In genomic region chr3:51966016-51966415, GRCh38 we compare ENCODE assay signal across 11 cellular contexts. TPM values are rescaled to one million over a fixed set of nuclear protein-coding genes. Genes with fewer than 3 reads are reported as not detected.
DNase-seq lines count a peak whose midpoint lies in the region; ATAC-seq and TF ChIP-seq lines count a peak whose summit lies in the region.
"Had no signal": no experiment of that assay in that cellular context is flagged by ENCODE, and none has a peak within 500 bp of the region (broad histone marks: within the 10 kb centered on the region; RNA-seq: fewer than 3 reads in every experiment).

No MANE protein-coding gene starts in this region.

- DNase-seq in SK-N-SH = no peak
- no peak for DNase-seq in dermis blood vessel endothelial cell
- DNase-seq in NCI-H345 treated with DMSO at 0.1 percent for 48 hours (lab: John Stamatoyannopoulos, UW; ENCODE audit: unreplicated experiment) = no peak
- DNase-seq: amniotic stem cell; NCI-H1694 treated with DMSO at 0.1 percent for 48 hours; stimulated activated CD4-positive, alpha-beta T cell treated with anti-CD3 and anti-CD28 coated beads, Interleukin-2, amount 100 ng/mL, for 48 hours had no signal

- H3K27me3 Mint-ChIP-seq in activated naive CD8-positive, alpha-beta T cell = no peaks in the 10 kb centered on the region

- peaks cover 12% of the 10 kb centered on the region for H3F3A ChIP-seq in SK-N-SH (replicated peaks; ENCODE audit: insufficient read depth)

- H3K4me1 ChIP-seq in SK-N-SH (ENCODE audit: control insufficient read depth in 1 of 2, insufficient read depth in 2 of 2, low read depth in 1 of 2, low read length in 1 of 2) (peaks cover 4 to 61% of the 10 kb centered on the region in 2 experiments; a peak in 2 of 4 replicates), skeletal muscle tissue (ENCODE audit: control insufficient read depth in 3 of 3, insufficient read depth in 3 of 3, low read length in 3 of 3) (peaks cover 74 to 90% (median 87%) of the 10 kb centered on the region in 3 donors)

- TF ChIP-seq EP300 in SK-N-SH (IDR thresholded peaks at IDR 0.05; ENCODE audit: borderline replicate concordance in 1 of 2, low read depth in 1 of 2, low read length in 1 of 2) = no peak

- WGBS in SK-N-SH (ENCODE audit: low lambda C conversion rate) = 93% methylated on average over 2 of the region's 2 CpGs

- peak overlapping the region in 1 of 2 experiments; percentile 74; a peak in 1 of 4 replicates for H3K27ac ChIP-seq in SK-N-SH (ENCODE audit: low read depth in 2 of 2, low read length in 1 of 2)
- H3K27ac ChIP-seq in skeletal muscle tissue (ENCODE audit: low read depth, low read length) = peak overlapping the region; percentile 80

- ATAC-seq in SK-N-SH treated with all-trans-retinoic acid at 6 μM for 48 hours (no peak), HG02588 (IDR thresholded peaks at IDR 0.05; ENCODE audit: unreplicated experiment) (no peak)

- TF ChIP-seq CTCF in SK-N-SH (IDR thresholded peaks at IDR 0.05) = no peak

- H3K9me3 ChIP-seq in SK-N-SH (no peaks in the 10 kb centered on the region), iPS-18c (ENCODE audit: control insufficient read depth, insufficient read depth, low read length) (no peaks in the 10 kb centered on the region), skeletal muscle tissue (ENCODE audit: control insufficient read depth in 3 of 3, low read length in 3 of 3) (no peaks in the 10 kb centered on the region)

- H4K20me1 ChIP-seq in SK-N-SH (ENCODE audit: insufficient read depth) = 0 out of 2 replicates have a peak, but pooled peaks cover 4% of the 10 kb centered on the region

- no peak for TF ChIP-seq RAD21 in SK-N-SH (IDR thresholded peaks at IDR 0.05; ENCODE audit: low read length)

- H3K4me1 Mint-ChIP-seq in activated naive CD8-positive, alpha-beta T cell (ENCODE audit: low read depth) = peaks cover 16% of the 10 kb centered on the region

- peaks cover 39% of the 10 kb centered on the region for H3K79me2 ChIP-seq in SK-N-SH (ENCODE audit: insufficient read depth)

- H3K27ac Mint-ChIP-seq in activated naive CD8-positive, alpha-beta T cell = no peak overlapping the region

- no peaks in the 10 kb centered on the region for H3K9me3 Mint-ChIP-seq in activated naive CD8-positive, alpha-beta T cell (ENCODE audit: low read depth)

- peak overlapping the region; percentile 52 for H3K4me3 Mint-ChIP-seq in activated naive CD8-positive, alpha-beta T cell

- peaks cover 0 to 5% of the 10 kb centered on the region in 2 experiments for H3K36me3 ChIP-seq in SK-N-SH (replicated peaks in 1 of 2; ENCODE audit: control insufficient read depth in 1 of 2, insufficient read depth in 2 of 2, low read length in 1 of 2)
- H3K36me3 ChIP-seq in skeletal muscle tissue (ENCODE audit: control insufficient read depth in 3 of 3, insufficient read depth in 3 of 3, low read length in 3 of 3) = peaks cover 1 to 3% (median 2%) of the 10 kb centered on the region in 3 donors

- H3K4me3 ChIP-seq in SK-N-SH (ENCODE audit: low read depth in 2 of 2, low read length in 1 of 2) = peak overlapping the region; percentile 76 to 79
- H3K4me3 ChIP-seq in iPS-18c (ENCODE audit: insufficient read depth, low read depth, low read length) = peak overlapping the region; percentile 53
- H3K4me3 ChIP-seq in skeletal muscle tissue (ENCODE audit: low read length in 3 of 3) = peak overlapping the region in 2 of 3 donors; percentile 74 to 97

- H2AFZ ChIP-seq in SK-N-SH (ENCODE audit: low read depth) = no peak overlapping the region

- no peaks in the 10 kb centered on the region for H3K27me3 ChIP-seq in SK-N-SH (ENCODE audit: insufficient read depth)
- no peaks in the 10 kb centered on the region for H3K27me3 ChIP-seq in skeletal muscle tissue (ENCODE audit: control insufficient read depth in 3 of 3, insufficient read depth in 3 of 3, low read length in 3 of 3)

- POLR2A ChIA-PET in SK-N-SH (lab: Yijun Ruan, JAX) = interaction anchor here (1.5 kb wide), 1 partner anchor 13 kb away, joined by 4 read pairs; no protein-coding TSS in a partner anchor

- no peaks in the 10 kb centered on the region for H3K9me2 ChIP-seq in SK-N-SH

- H3K9ac ChIP-seq in SK-N-SH = 0 out of 2 replicates have a peak overlapping the region, but pooled peaks have one; percentile 79
- H3K9ac ChIP-seq in skeletal muscle tissue (ENCODE audit: low read depth in 1 of 3, low read length in 3 of 3) = peak overlapping the region in 2 of 3 donors; percentile 81 to 98

- H3K36me3 Mint-ChIP-seq in activated naive CD8-positive, alpha-beta T cell = peaks cover 5% of the 10 kb centered on the region

- CTCF ChIA-PET in SK-N-SH (lab: Yijun Ruan, JAX) = interaction anchor here (0.8 to 10.7 kb wide), 5 partner anchors 8 to 38 kb away, joined by 3 to 84 read pairs (median 10); partner anchors contain the start of genes ABHD14A, ABHD14B, PARP3 and RRP9

- peak overlapping the region; percentile 99 for H3K4me2 ChIP-seq in SK-N-SH

TF ChIP-seq in SK-N-SH, 30 proteins besides CTCF, POLR2A, EP300 and RAD21:
- TF ChIP-seq FOSL2 (IDR thresholded peaks at IDR 0.05; ENCODE audit: borderline replicate concordance, low read depth) (no peak), PBX3 (IDR thresholded peaks at IDR 0.05) (no peak), POLR2AphosphoS5 (IDR thresholded peaks at IDR 0.05; ENCODE audit: low read depth, low read length) (no peak), TCF12 (IDR thresholded peaks at IDR 0.05) (no peak), CHD2 (IDR thresholded peaks at IDR 0.05; ENCODE audit: low read length, partially characterized antibody) (no peak), ELF1 (IDR thresholded peaks at IDR 0.05) (no peak), RCOR1 (IDR thresholded peaks at IDR 0.05; ENCODE audit: low read length) (no peak), YY1 (IDR thresholded peaks at IDR 0.05; ENCODE audit: low read depth) (no peak)

TF ChIP-seq in SK-N-SH treated with all-trans-retinoic acid at 6 μM for 48 hours, 23 proteins besides CTCF, POLR2A, EP300 and RAD21:
- TF ChIP-seq ZFP30 (CRISPR knock-in tag; IDR thresholded peaks at IDR 0.05) = no peak
- TF ChIP-seq ISL1 (CRISPR knock-in tag; IDR thresholded peaks at IDR 0.05) = no peak
- TF ChIP-seq BACH2 (CRISPR knock-in tag; IDR thresholded peaks at IDR 0.05; ENCODE audit: borderline replicate concordance) = no peak
- no peak for TF ChIP-seq ZFP3 (CRISPR knock-in tag; IDR thresholded peaks at IDR 0.05)

RNA-seq across cellular contexts. Expression of gene PCBP4, which starts 1.2 kb away (rescaled TPM):
- polyA plus RNA-seq in SK-N-SH (2012; rRNA removed) = 97.4 and 118 TPM in 2 replicates
- 43.8 and 61.7 TPM in 2 replicates for polyA plus RNA-seq in SK-N-SH (2012; cell fraction: cytosol; rRNA removed)
- 499 and 538 TPM in 2 replicates for polyA plus RNA-seq in SK-N-SH (2012; cell fraction: nucleus; rRNA removed)
- total RNA-seq in skeletal muscle tissue (33.4 TPM), dermis blood vessel endothelial cell (26.2 and 31.3 TPM in 2 replicates)

RNA-seq across cellular contexts. Expression of gene ABHD14B, which starts 7.8 kb away (rescaled TPM):
- 64.1 and 88.3 TPM in 2 replicates for polyA plus RNA-seq in SK-N-SH (2012; rRNA removed)
- polyA plus RNA-seq in SK-N-SH (2012; cell fraction: cytosol; rRNA removed) = 45.6 and 58.3 TPM in 2 replicates
- polyA plus RNA-seq in SK-N-SH (2012; cell fraction: nucleus; rRNA removed) = 45.8 and 64.4 TPM in 2 replicates
- total RNA-seq in skeletal muscle tissue = 7.8 TPM
- 16.8 and 18.7 TPM in 2 replicates for total RNA-seq in dermis blood vessel endothelial cell

RNA-seq across cellular contexts. Expression of gene ABHD14A, which starts 8.8 kb away (rescaled TPM):
- 22.1 and 31.5 TPM in 2 replicates for polyA plus RNA-seq in SK-N-SH (2012; rRNA removed)
- 18.6 and 24.8 TPM in 2 replicates for polyA plus RNA-seq in SK-N-SH (2012; cell fraction: cytosol; rRNA removed)
- polyA plus RNA-seq in SK-N-SH (2012; cell fraction: nucleus; rRNA removed) = 13.5 and 18.1 TPM in 2 replicates
- total RNA-seq in skeletal muscle tissue (8.9 TPM), dermis blood vessel endothelial cell (5.4 and 6.9 TPM in 2 replicates)

RNA-seq across cellular contexts. Expression of gene GPR62, which starts 10.8 kb away (rescaled TPM):
- 0.02 and 0.10 TPM in 2 replicates for polyA plus RNA-seq in SK-N-SH (2012; rRNA removed)
- polyA plus RNA-seq in SK-N-SH (2012; cell fraction: cytosol; rRNA removed) = not detected in 2 replicates
- 0.07 and 0.15 TPM in 2 replicates for polyA plus RNA-seq in SK-N-SH (2012; cell fraction: nucleus; rRNA removed)
- total RNA-seq in skeletal muscle tissue (0.52 TPM), dermis blood vessel endothelial cell (not detected in 2 replicates)

RNA-seq across cellular contexts. Expression of gene ACY1, which starts 17.3 kb away (rescaled TPM):
- 93.0 and 96.2 TPM in 2 replicates for polyA plus RNA-seq in SK-N-SH (2012; rRNA removed)
- 44.0 and 62.5 TPM in 2 replicates for polyA plus RNA-seq in SK-N-SH (2012; cell fraction: cytosol; rRNA removed)
- 136 and 173 TPM in 2 replicates for polyA plus RNA-seq in SK-N-SH (2012; cell fraction: nucleus; rRNA removed)
- total RNA-seq in skeletal muscle tissue (14.6 TPM), dermis blood vessel endothelial cell (20.6 and 22.6 TPM in 2 replicates)
